Comparison of ENCODE assay signal across 23 cellular contexts in genomic region chr16:88379694-88380040, GRCh38. TPM values are rescaled to one million over a fixed set of nuclear protein-coding genes. Genes with fewer than 3 reads are reported as not detected.
DNase-seq lines count a peak whose midpoint lies in the region; ATAC-seq and TF ChIP-seq lines count a peak whose summit lies in the region.
"Had no signal": no experiment of that assay in that cellular context is flagged by ENCODE, and none has a peak within 500 bp of the region (broad histone marks: within the 10 kb centered on the region; RNA-seq: fewer than 3 reads in every experiment).

No MANE protein-coding gene starts in this region.

- TF ChIP-seq CTCF in natural killer cell (IDR thresholded peaks at IDR 0.05) (no peak), mucosa of descending colon (IDR thresholded peaks at IDR 0.05) (no peak), upper lobe of right lung (IDR thresholded peaks at IDR 0.05) (no peak), colonic mucosa (IDR thresholded peaks at IDR 0.05) (no peak)

- H3K27ac Mint-ChIP-seq in natural killer cell treated with Interleukin-12 subunit alpha and Interleukin-12 subunit beta and Interleukin-15 and Interleukin-18, amount 100 ng/mL, for 72 hours, result no peak overlapping the region
- no peak overlapping the region for H3K27ac Mint-ChIP-seq in natural killer cell
- H3K27ac Mint-ChIP-seq: GM23338, IgD-negative memory B cell had no signal

- no peaks in the 10 kb centered on the region for H3K9me3 ChIP-seq in mucosa of descending colon
- H3K9me3 ChIP-seq in upper lobe of right lung, result no peaks in the 10 kb centered on the region
- H3K9me3 ChIP-seq in colonic mucosa, result no peaks in the 10 kb centered on the region
- no peaks in the 10 kb centered on the region for H3K9me3 ChIP-seq in effector memory CD4-positive, alpha-beta T cell (ENCODE audit: control insufficient read depth, low read length)

- H3K4me3 Mint-ChIP-seq in natural killer cell treated with Interleukin-12 subunit alpha and Interleukin-12 subunit beta and Interleukin-15 and Interleukin-18, amount 100 ng/mL, for 72 hours, result no peak overlapping the region
- H3K4me3 Mint-ChIP-seq in natural killer cell, result no peak overlapping the region
- H3K4me3 Mint-ChIP-seq: GM23338, IgD-negative memory B cell had no signal

- H3K4me1 Mint-ChIP-seq in natural killer cell treated with Interleukin-12 subunit alpha and Interleukin-12 subunit beta and Interleukin-15 and Interleukin-18, amount 100 ng/mL, for 72 hours (ENCODE audit: low read depth in 2 of 2), result no peaks in the 10 kb centered on the region
- peaks cover 0 to 4% of the 10 kb centered on the region in 2 donors for H3K4me1 Mint-ChIP-seq in natural killer cell

- H3K36me3 ChIP-seq in mucosa of descending colon (ENCODE audit: low read depth) (no peaks in the 10 kb centered on the region), upper lobe of right lung (no peaks in the 10 kb centered on the region), colonic mucosa (no peaks in the 10 kb centered on the region)
- H3K36me3 ChIP-seq in effector memory CD4-positive, alpha-beta T cell (ENCODE audit: control insufficient read depth, insufficient read depth, low read length), result no peaks in the 10 kb centered on the region

- H3K36me3 Mint-ChIP-seq in natural killer cell treated with Interleukin-12 subunit alpha and Interleukin-12 subunit beta and Interleukin-15 and Interleukin-18, amount 100 ng/mL, for 72 hours, result no peaks in the 10 kb centered on the region
- no peaks in the 10 kb centered on the region for H3K36me3 Mint-ChIP-seq in natural killer cell
- H3K36me3 Mint-ChIP-seq: IgD-negative memory B cell had no signal

- H3K27ac ChIP-seq in upper lobe of right lung, result no peak overlapping the region
- no peak overlapping the region for H3K27ac ChIP-seq in colonic mucosa
- H3K27ac ChIP-seq in effector memory CD4-positive, alpha-beta T cell (ENCODE audit: insufficient read depth, low read length, poor library complexity, severe bottlenecking), result no peak overlapping the region

- intact Hi-C loops in natural killer cell (cut with micrococcal nuclease), result no loop called here
- intact Hi-C loops in mucosa of descending colon (cut with DNase I, micrococcal nuclease), result no loop called here
- intact Hi-C loops in upper lobe of right lung (cut with DNase I), result no loop called here
- intact Hi-C loops in colonic mucosa (cut with DNase I), result no loop called here

- H3K9ac ChIP-seq in colonic mucosa (ENCODE audit: low read depth in 2 of 2, low read length in 2 of 2), result no peak overlapping the region

- H3K4me1 ChIP-seq in mucosa of descending colon (ENCODE audit: low read depth), result peaks cover 6% of the 10 kb centered on the region
- H3K4me1 ChIP-seq in upper lobe of right lung, result peaks cover 7% of the 10 kb centered on the region
- no peaks in the 10 kb centered on the region for H3K4me1 ChIP-seq in colonic mucosa
- H3K4me1 ChIP-seq in effector memory CD4-positive, alpha-beta T cell (ENCODE audit: control insufficient read depth, insufficient read depth, low read length, poor library complexity, severe bottlenecking), result peaks cover 5% of the 10 kb centered on the region

- no peak for ATAC-seq in natural killer cell treated with Interleukin-12 subunit alpha and Interleukin-12 subunit beta and Interleukin-15 and Interleukin-18, amount 100 ng/mL, for 72 hours
- ATAC-seq in natural killer cell (no peak), mucosa of descending colon (no peak), upper lobe of right lung (no peak)
- ATAC-seq: GM23338 had no signal

- peaks cover 6 to 9% of the 10 kb centered on the region in 2 donors for H3K27me3 Mint-ChIP-seq in natural killer cell treated with Interleukin-12 subunit alpha and Interleukin-12 subunit beta and Interleukin-15 and Interleukin-18, amount 100 ng/mL, for 72 hours
- peaks cover 7 to 15% of the 10 kb centered on the region in 2 donors for H3K27me3 Mint-ChIP-seq in natural killer cell (ENCODE audit: low read depth in 2 of 2)

- peak; percentile 4 for DNase-seq in activated naive CD4-positive, alpha-beta T cell treated with anti-CD3 and anti-CD28 coated beads, Interleukin-2, amount 50 U/mL, for 16 hours
- no peak for DNase-seq in activated naive CD4-positive, alpha-beta T cell (lab: John Stamatoyannopoulos, UW)
- peak; percentile 57 for DNase-seq in natural killer cell treated with Interleukin-12 subunit alpha and Interleukin-12 subunit beta and Interleukin-15 and Interleukin-18, amount 100 ng/mL, for 72 hours (ENCODE audit: low spot score)
- DNase-seq in natural killer cell (no peak), mucosa of descending colon (peak in 2 of 3 donors; percentile 11 to 19), upper lobe of right lung (peak; percentile 42), colonic mucosa (no peak)
- DNase-seq in effector memory CD4-positive, alpha-beta T cell, result no peak
- DNase-seq: 8988T, C1 segment of cervical spinal cord, DMS53, GDM1, HCEC 1CT, Karpas-422, MV-4-11, NCI-H1694, NCI-H2081 treated with DMSO at 0.1 percent for 48 hours, NCI-H446, NCI-H526, OCI-M1, SHP77 had no signal

- peaks cover 18% of the 10 kb centered on the region for H3K27me3 ChIP-seq in upper lobe of right lung
- H3K27me3 ChIP-seq in colonic mucosa, result peaks cover 26% of the 10 kb centered on the region
- H3K27me3 ChIP-seq in effector memory CD4-positive, alpha-beta T cell (replicated peaks; ENCODE audit: control insufficient read depth, insufficient read depth, low read length, poor library complexity, severe bottlenecking), result peaks cover 15% of the 10 kb centered on the region

- no peaks in the 10 kb centered on the region for H3K9me3 Mint-ChIP-seq in natural killer cell treated with Interleukin-12 subunit alpha and Interleukin-12 subunit beta and Interleukin-15 and Interleukin-18, amount 100 ng/mL, for 72 hours
- H3K9me3 Mint-ChIP-seq in natural killer cell, result no peaks in the 10 kb centered on the region
- H3K9me3 Mint-ChIP-seq: GM23338, IgD-negative memory B cell had no signal

- H3K4me3 ChIP-seq in mucosa of descending colon (no peak overlapping the region), upper lobe of right lung (no peak overlapping the region), colonic mucosa (no peak overlapping the region)
- H3K4me3 ChIP-seq in effector memory CD4-positive, alpha-beta T cell (ENCODE audit: insufficient read depth, low read depth, low read length, poor library complexity, severe bottlenecking), result no peak overlapping the region
- H3K4me3 ChIP-seq: GM23338 had no signal

RNA-seq across cellular contexts. Expression of gene ZNF469, which starts 3.1 kb away (rescaled TPM):
- 1 to 10 TPM; 3.0 to 6.1 TPM for total RNA-seq in natural killer cell treated with Interleukin-12 subunit alpha and Interleukin-12 subunit beta and Interleukin-15 and Interleukin-18, amount 100 ng/mL, for 72 hours
- total RNA-seq in natural killer cell (1 to 10 TPM; 4.5 to 5.8 (median 4.9) TPM), mucosa of descending colon (1 to 10 TPM in 1 of 3 donors, under 1 TPM in 2; 0.35 to 1.4 (median 0.51) TPM), upper lobe of right lung (2.1 TPM), colonic mucosa (under 1 TPM; 0.17 to 0.40 TPM)

Comparison
In these comparisons a context has a peak if more than half of its experiments do, and no peak if none do; other contexts are left out.
1. DNase-seq: peak in activated naive CD4-positive, alpha-beta T cell treated with anti-CD3 and anti-CD28 coated beads, Interleukin-2, amount 50 U/mL, for 16 hours (single experiment), natural killer cell treated with Interleukin-12 subunit alpha and Interleukin-12 subunit beta and Interleukin-15 and Interleukin-18, amount 100 ng/mL, for 72 hours (single experiment), mucosa of descending colon (2 of 3) and upper lobe of right lung (single experiment); none in activated naive CD4-positive, alpha-beta T cell (0 of 4), natural killer cell (single experiment), colonic mucosa (single experiment) and effector memory CD4-positive, alpha-beta T cell (0 of 3).